In genomic region chr12:79995385-79995784, GRCh38 we compare ENCODE assay signal across 3 cellular contexts.
DNase-seq lines count a peak whose midpoint lies in the region; ATAC-seq, FAIRE-seq and TF ChIP-seq lines count a peak whose summit lies in the region.
"Not testable (repeated sequence)": the region's sequence is repeated elsewhere in the genome, so short reads cannot be mapped to it uniquely, and the experiment has no call there.

No MANE protein-coding gene starts in this region.

- not testable (repeated sequence) for H3K27me3 Mint-ChIP-seq in activated naive CD8-positive, alpha-beta T cell

- TF ChIP-seq RAD21 in K562 (CRISPR knock-in tag; conservative IDR thresholded peaks at IDR 0.05 in 1 of 2, IDR thresholded peaks at IDR 0.05 in 1 of 2), result not testable (repeated sequence)

- WGBS in K562 (ENCODE audit: insufficient coverage, low coverage, missing lambda C conversion rate), result 10% methylated on average over 2 of the region's 2 CpGs

- not testable (repeated sequence) for H3K79me2 ChIP-seq in K562 (ENCODE audit: control insufficient read depth, insufficient read depth, low read length)

- BruUV-seq in K562 (replicated peaks; lab: Mats Ljungman, UMichigan), result not testable (repeated sequence)

- intact Hi-C loops in K562 (cut with micrococcal nuclease), result not testable (repeated sequence)

- not testable (repeated sequence) for ATAC-seq in K562

- not testable (repeated sequence) for DNase-seq in K562 (ENCODE audit: extremely low read depth in 1 of 4, low spot score in 3 of 4)

- not testable (repeated sequence) for TF ChIP-seq EP300 in K562 (IDR thresholded peaks at IDR 0.05; ENCODE audit: low read length)

- not testable (repeated sequence) for H3K4me3 ChIP-seq in HEK293 (ENCODE audit: low read depth, low read length); K562

- not testable (repeated sequence) for H3K9ac ChIP-seq in K562 (ENCODE audit: insufficient read depth in 1 of 2, low read depth in 2 of 2, low read length in 2 of 2)

- H3K36me3 Mint-ChIP-seq in activated naive CD8-positive, alpha-beta T cell, result not testable (repeated sequence)

- not testable (repeated sequence) for TF ChIP-seq POLR2A in K562 (conservative IDR thresholded peaks at IDR 0.05)

- TF ChIP-seq CTCF in HEK293 (tag by site-specific recombination; IDR thresholded peaks at IDR 0.05); K562 (IDR thresholded peaks at IDR 0.05 in 2 of 3, conservative IDR thresholded peaks at IDR 0.05 in 1 of 3; ENCODE audit: insufficient read depth in 2 of 3, low read depth in 1 of 3, low read length in 3 of 3): not testable (repeated sequence)

- H3K4me2 ChIP-seq in K562 (ENCODE audit: insufficient read depth, low read length), result not testable (repeated sequence)

- not testable (repeated sequence) for H3K9me3 ChIP-seq in HEK293 (ENCODE audit: control insufficient read depth, insufficient read depth, low read depth, low read length); K562 (replicated peaks; ENCODE audit: control insufficient read depth, insufficient read depth, low read depth, low read length)

- H3K36me3 ChIP-seq in HEK293 (ENCODE audit: control insufficient read depth in 2 of 2, insufficient read depth in 1 of 2, low read length in 2 of 2); K562 (ENCODE audit: control insufficient read depth, insufficient read depth, low read length): not testable (repeated sequence)

- H3K9me3 Mint-ChIP-seq in activated naive CD8-positive, alpha-beta T cell (ENCODE audit: low read depth), result not testable (repeated sequence)

- not testable (repeated sequence) for H2AFZ ChIP-seq in K562 (ENCODE audit: low read depth, low read length)

- H3K27ac ChIP-seq in HEK293 (ENCODE audit: extremely low read depth, low read depth, low read length); K562 (ENCODE audit: extremely low read depth, low read depth, low read length): not testable (repeated sequence)

- not testable (repeated sequence) for H4K20me1 ChIP-seq in K562 (replicated peaks; ENCODE audit: control insufficient read depth, insufficient read depth, low read length)

- not testable (repeated sequence) for H3K9me1 ChIP-seq in K562 (ENCODE audit: control insufficient read depth, insufficient read depth, low read length)

- POLR2A ChIA-PET in HEK293 (lab: Yijun Ruan, JAX); K562 (lab: Yijun Ruan, JAX): not testable (repeated sequence)

- in situ Hi-C loops in K562 (cut with MboI), result not testable (repeated sequence)

- H3K4me1 ChIP-seq in HEK293 (ENCODE audit: control insufficient read depth, insufficient read depth, low read length); K562 (replicated peaks in 1 of 2; ENCODE audit: control insufficient read depth in 2 of 2, insufficient read depth in 2 of 2, low read length in 2 of 2): not testable (repeated sequence)

- CTCF ChIA-PET in HEK293 (lab: Yijun Ruan, JAX); K562 (lab: Yijun Ruan, JAX; ENCODE audit: low intra/inter-chr PET ratio): not testable (repeated sequence)

- FAIRE-seq in K562 (lab: Jason Lieb, UNC), result not testable (repeated sequence)

- H3K27ac Mint-ChIP-seq in activated naive CD8-positive, alpha-beta T cell, result peak overlapping the region; percentile 51

- not testable (repeated sequence) for H3K27me3 ChIP-seq in K562 (ENCODE audit: control insufficient read depth in 2 of 2, insufficient read depth in 2 of 2, low read length in 2 of 2)

- not testable (repeated sequence) for H3K4me3 Mint-ChIP-seq in activated naive CD8-positive, alpha-beta T cell

- not testable (repeated sequence) for H3K4me1 Mint-ChIP-seq in activated naive CD8-positive, alpha-beta T cell (ENCODE audit: low read depth)

TF ChIP-seq in HEK293, 187 proteins besides CTCF, POLR2A, EP300 and RAD21:
- peak; percentile 67 for TF ChIP-seq ZNF146 (tag by site-specific recombination; IDR thresholded peaks at IDR 0.05)

TF ChIP-seq in K562, 482 proteins besides CTCF, POLR2A, EP300 and RAD21:
- TF ChIP-seq ZNF146 (CRISPR knock-in tag; IDR thresholded peaks at IDR 0.05; ENCODE audit: unreplicated experiment), result peak; percentile 62
